1 cellular context compared by ENCODE assay signal in genomic region chr12:459050-459429, GRCh38.
A peak's percentile ranks its signal among the peaks of the same experiment; 100 is the strongest.
TF ChIP-seq lines count a peak whose summit lies in the region.

No MANE protein-coding gene starts in this region.

TF ChIP-seq in HepG2, 621 proteins besides CTCF, POLR2A, EP300 and RAD21:
- peak in 1 of 2 experiments; percentile 48; a peak in 1 of 4 replicates for TF ChIP-seq ATF4 (CRISPR knock-in tag; IDR thresholded peaks at IDR 0.05)
- no peak for TF ChIP-seq GPN1 (CRISPR knock-in tag; IDR thresholded peaks at IDR 0.05; ENCODE audit: borderline replicate concordance)
- TF ChIP-seq ZNF274 (CRISPR knock-in tag; IDR thresholded peaks at IDR 0.05) = no peak
- TF ChIP-seq ARHGAP35 (CRISPR knock-in tag; IDR thresholded peaks at IDR 0.05; ENCODE audit: borderline replicate concordance) = no peak
- no peak for TF ChIP-seq ZNF572 (CRISPR knock-in tag; IDR thresholded peaks at IDR 0.05)
- TF ChIP-seq CCAR2 (optimal IDR thresholded peaks at IDR 0.05; ENCODE audit: low read depth, low read length) = no peak
- TF ChIP-seq KAT7 (CRISPR knock-in tag; IDR thresholded peaks at IDR 0.05; ENCODE audit: borderline replicate concordance) = no peak
- TF ChIP-seq CEBPG (CRISPR knock-in tag; IDR thresholded peaks at IDR 0.05) = peak; percentile 45; the same call in 1 of the 2 replicates
- TF ChIP-seq KLF16 (CRISPR knock-in tag; IDR thresholded peaks at IDR 0.05) = no peak
- no peak for TF ChIP-seq ZBTB43 (CRISPR knock-in tag; conservative IDR thresholded peaks at IDR 0.05)
- TF ChIP-seq ZNF776 (CRISPR knock-in tag; IDR thresholded peaks at IDR 0.05) = no peak
- no peak for TF ChIP-seq ONECUT2 (CRISPR knock-in tag; IDR thresholded peaks at IDR 0.05)
- no peak for TF ChIP-seq SNAPC5 (CRISPR knock-in tag; IDR thresholded peaks at IDR 0.05; ENCODE audit: borderline replicate concordance)
- TF ChIP-seq ZBTB1 (CRISPR knock-in tag; IDR thresholded peaks at IDR 0.05; ENCODE audit: borderline replicate concordance) = no peak
- no peak for TF ChIP-seq IKZF1 (IDR thresholded peaks at IDR 0.05)
- no peak for TF ChIP-seq MTA1 (CRISPR knock-in tag; IDR thresholded peaks at IDR 0.05; ENCODE audit: borderline replicate concordance)
- no peak for TF ChIP-seq ZFP62 (CRISPR knock-in tag; IDR thresholded peaks at IDR 0.05)
- no peak for TF ChIP-seq HNRNPH1 (optimal IDR thresholded peaks at IDR 0.05; ENCODE audit: low read depth, low read length)
- no peak for TF ChIP-seq ZNF629 (CRISPR knock-in tag; conservative IDR thresholded peaks at IDR 0.05)
- peak; percentile 90 for TF ChIP-seq ZNF770 (CRISPR knock-in tag; IDR thresholded peaks at IDR 0.05)
- no peak for TF ChIP-seq ZNF30 (CRISPR knock-in tag; IDR thresholded peaks at IDR 0.05)
- TF ChIP-seq CENPT (CRISPR knock-in tag; IDR thresholded peaks at IDR 0.05; ENCODE audit: low read depth) = no peak
- TF ChIP-seq ZNF281 (CRISPR knock-in tag; IDR thresholded peaks at IDR 0.05; ENCODE audit: borderline replicate concordance) = no peak
- no peak for TF ChIP-seq ZFP37 (CRISPR knock-in tag; IDR thresholded peaks at IDR 0.05; ENCODE audit: borderline replicate concordance)
- no peak for TF ChIP-seq GTF2F1 (IDR thresholded peaks at IDR 0.05; ENCODE audit: low read length)
- TF ChIP-seq TERF1 (CRISPR knock-in tag; IDR thresholded peaks at IDR 0.05) = no peak
- TF ChIP-seq RCOR2 (CRISPR knock-in tag; IDR thresholded peaks at IDR 0.05) = no peak
- 0 out of 2 replicates have a peak, but pooled peaks have one; percentile 15 for TF ChIP-seq NR2F6 (IDR thresholded peaks at IDR 0.05)
- no peak for TF ChIP-seq NR2F6 (CRISPR knock-in tag; IDR thresholded peaks at IDR 0.05)
- TF ChIP-seq DMAP1 (CRISPR knock-in tag; IDR thresholded peaks at IDR 0.05) = no peak
- TF ChIP-seq TFDP1 (CRISPR knock-in tag; IDR thresholded peaks at IDR 0.05; ENCODE audit: borderline replicate concordance) = no peak
- no peak for TF ChIP-seq FOXK2 (IDR thresholded peaks at IDR 0.05)
- TF ChIP-seq TRIM22 (IDR thresholded peaks at IDR 0.05) = no peak
- TF ChIP-seq FOSL2 (CRISPR knock-in tag; IDR thresholded peaks at IDR 0.05) = no peak
- TF ChIP-seq ZNF670 (CRISPR knock-in tag; IDR thresholded peaks at IDR 0.05; ENCODE audit: borderline replicate concordance) = no peak
- TF ChIP-seq ZNF605 (CRISPR knock-in tag; IDR thresholded peaks at IDR 0.05) = no peak
- no peak for TF ChIP-seq TFE3 (CRISPR knock-in tag; IDR thresholded peaks at IDR 0.05)
- TF ChIP-seq ETV5 (CRISPR knock-in tag; IDR thresholded peaks at IDR 0.05; ENCODE audit: borderline replicate concordance) = no peak
- TF ChIP-seq ZNF800 (CRISPR knock-in tag; IDR thresholded peaks at IDR 0.05) = no peak
- TF ChIP-seq ZNF331 (CRISPR knock-in tag; IDR thresholded peaks at IDR 0.05) = no peak
- TF ChIP-seq NFAT5 (CRISPR knock-in tag; IDR thresholded peaks at IDR 0.05) = no peak
- no peak for TF ChIP-seq ZNF782 (CRISPR knock-in tag; IDR thresholded peaks at IDR 0.05; ENCODE audit: borderline replicate concordance)
- no peak for TF ChIP-seq SCMH1 (CRISPR knock-in tag; IDR thresholded peaks at IDR 0.05; ENCODE audit: borderline replicate concordance)
- peak; percentile 98 for TF ChIP-seq ZNF121 (CRISPR knock-in tag; IDR thresholded peaks at IDR 0.05)
- TF ChIP-seq CEBPB (IDR thresholded peaks at IDR 0.05; ENCODE audit: borderline replicate concordance, low read depth, low read length) = no peak
TF ChIP-seq in HepG2: peak in this region for 5.
